In genomic region chr7:129367700-129368388, GRCh38 we compare ENCODE assay signal across 8 cellular contexts.
DNase-seq lines count a peak whose midpoint lies in the region; ATAC-seq and TF ChIP-seq lines count a peak whose summit lies in the region.

No MANE protein-coding gene starts in this region.

- TF ChIP-seq CTCF in AG10803 (conservative IDR thresholded peaks at IDR 0.05; ENCODE audit: low read length) (peak; percentile 94), liver (IDR thresholded peaks at IDR 0.05; ENCODE audit: low read depth, low read length, missing input control) (peak; percentile 84)

- DNase-seq in AG10803 (ENCODE audit: low read depth) (peak; percentile 62), NCI-H524 (lab: John Stamatoyannopoulos, UW) (peak; percentile 24 to 71), dermis microvascular lymphatic vessel endothelial cell (ENCODE audit: low read depth in 2 of 2) (peak; percentile 44 to 74)
- DNase-seq in activated CD4-positive, alpha-beta T cell treated with anti-CD3 and anti-CD28 coated beads, Interleukin-2, amount 50 U/mL, for 24 hours (ENCODE audit: low read depth in 1 of 2, low spot score in 1 of 2): peak; percentile 51 to 62
- peak; percentile 79 for DNase-seq in stimulated activated CD4-positive, alpha-beta T cell treated with anti-CD3 and anti-CD28 coated beads, Interleukin-4, amount 100 ng/mL, for 24 hours

- no peak overlapping the region for H3K27ac ChIP-seq in liver (ENCODE audit: low read depth in 1 of 2, low read length in 2 of 2)

- TF ChIP-seq RAD21 in liver (IDR thresholded peaks at IDR 0.05): peak; percentile 86 to 90

- H3K9me3 ChIP-seq in liver (ENCODE audit: control insufficient read depth in 4 of 4, low read length in 3 of 4): no peaks in the 10 kb centered on the region

- 29% methylated on average over 11 of the region's 11 CpGs for WGBS in liver

- no peak overlapping the region for H3K9ac ChIP-seq in liver (ENCODE audit: low read depth in 1 of 2, low read length in 2 of 2)

- H3K4me1 ChIP-seq in liver (ENCODE audit: control insufficient read depth in 4 of 4, insufficient read depth in 4 of 4, low read length in 3 of 4): no peaks in the 10 kb centered on the region

- no peaks in the 10 kb centered on the region for H3K27me3 ChIP-seq in liver (ENCODE audit: control insufficient read depth in 4 of 4, insufficient read depth in 4 of 4, low read length in 3 of 4)

- no peaks in the 10 kb centered on the region for H3K36me3 ChIP-seq in liver (ENCODE audit: control insufficient read depth in 4 of 4, insufficient read depth in 3 of 4, low read depth in 1 of 4, low read length in 3 of 4)

- H3K4me3 ChIP-seq in AG10803 (ENCODE audit: low read length) (0 out of 2 replicates have a peak overlapping the region, but pooled peaks have one; percentile 5), liver (ENCODE audit: low read depth in 1 of 3, low read length in 3 of 3) (no peak overlapping the region)

- ATAC-seq in GM18907 (IDR thresholded peaks at IDR 0.05; ENCODE audit: unreplicated experiment): peak; percentile 72
- peak; percentile 56 for ATAC-seq in HG03196 (IDR thresholded peaks at IDR 0.05; ENCODE audit: unreplicated experiment)

TF ChIP-seq in liver, 16 proteins besides CTCF, POLR2A, EP300 and RAD21:
- TF ChIP-seq JUND (IDR thresholded peaks at IDR 0.05): no peak
- TF ChIP-seq EGR1 (IDR thresholded peaks at IDR 0.05; ENCODE audit: low read depth in 2 of 2): no peak
- no peak for TF ChIP-seq HNF4A (conservative IDR thresholded peaks at IDR 0.05)
- TF ChIP-seq FOXA2 (IDR thresholded peaks at IDR 0.05): no peak
- no peak for TF ChIP-seq YY1 (IDR thresholded peaks at IDR 0.05)
- no peak for TF ChIP-seq HNF4G (IDR thresholded peaks at IDR 0.05)
- TF ChIP-seq REST (IDR thresholded peaks at IDR 0.05): no peak
- no peak for TF ChIP-seq ATF3 (IDR thresholded peaks at IDR 0.05)
- TF ChIP-seq SP1 (IDR thresholded peaks at IDR 0.05): no peak
- no peak for TF ChIP-seq FOXA1 (IDR thresholded peaks at IDR 0.05)
- no peak for TF ChIP-seq GABPA (IDR thresholded peaks at IDR 0.05 in 1 of 2, conservative IDR thresholded peaks at IDR 0.05 in 1 of 2)
- TF ChIP-seq TAF1 (conservative IDR thresholded peaks at IDR 0.05): no peak
